Comparison of ENCODE assay signal across 11 cellular contexts in genomic region chr12:12387521-12387920, GRCh38. TPM values are rescaled to one million over a fixed set of nuclear protein-coding genes. Genes with fewer than 3 reads are reported as not detected.
DNase-seq lines count a peak whose midpoint lies in the region; ATAC-seq and TF ChIP-seq lines count a peak whose summit lies in the region.
"Had no signal": no experiment of that assay in that cellular context is flagged by ENCODE, and none has a peak within 500 bp of the region (broad histone marks: within the 10 kb centered on the region; RNA-seq: fewer than 3 reads in every experiment).

No MANE protein-coding gene starts in this region.

- H3K36me3 ChIP-seq in fibroblast of lung (ENCODE audit: control insufficient read depth, insufficient read depth, low read length), result no peaks in the 10 kb centered on the region
- no peaks in the 10 kb centered on the region for H3K36me3 ChIP-seq in suprapubic skin
- no peaks in the 10 kb centered on the region for H3K36me3 ChIP-seq in upper lobe of right lung
- H3K36me3 ChIP-seq: lower lobe of right lung had no signal

- H2AFZ ChIP-seq in fibroblast of lung (ENCODE audit: low read length), result no peak overlapping the region

- H3K27ac Mint-ChIP-seq in T-helper 1 cell treated with Interleukin-12 subunit alpha and Interleukin-12 subunit beta and Interleukin-4 antibody, amounts not matched to agents 30 μg/mL and 1 μg/mL, for 36 hours, result peak overlapping the region; percentile 32

- H3K79me2 ChIP-seq in fibroblast of lung (ENCODE audit: control insufficient read depth, insufficient read depth, low read length), result no peaks in the 10 kb centered on the region

- no peak for ATAC-seq in GM21515 (IDR thresholded peaks at IDR 0.05; ENCODE audit: unreplicated experiment)
- no peak for ATAC-seq in upper lobe of right lung
- ATAC-seq: lower lobe of right lung had no signal

- H3K27ac ChIP-seq in fibroblast of lung (ENCODE audit: insufficient read depth, low read length) (no peak overlapping the region), suprapubic skin (no peak overlapping the region), upper lobe of right lung (no peak overlapping the region)
- H3K27ac ChIP-seq: lower lobe of right lung had no signal

- no peak for TF ChIP-seq POLR2A in suprapubic skin (IDR thresholded peaks at IDR 0.05)

- peaks cover 22% of the 10 kb centered on the region for H3K36me3 Mint-ChIP-seq in T-helper 1 cell treated with Interleukin-12 subunit alpha and Interleukin-12 subunit beta and Interleukin-4 antibody, amounts not matched to agents 30 μg/mL and 1 μg/mL, for 36 hours (ENCODE audit: low read depth)

- peaks cover 4% of the 10 kb centered on the region for H3K9me3 Mint-ChIP-seq in T-helper 1 cell treated with Interleukin-12 subunit alpha and Interleukin-12 subunit beta and Interleukin-4 antibody, amounts not matched to agents 30 μg/mL and 1 μg/mL, for 36 hours

- peaks cover 35% of the 10 kb centered on the region for H3K4me1 Mint-ChIP-seq in T-helper 1 cell treated with Interleukin-12 subunit alpha and Interleukin-12 subunit beta and Interleukin-4 antibody, amounts not matched to agents 30 μg/mL and 1 μg/mL, for 36 hours (ENCODE audit: low read depth)

- no peak overlapping the region for H3K4me3 Mint-ChIP-seq in T-helper 1 cell treated with Interleukin-12 subunit alpha and Interleukin-12 subunit beta and Interleukin-4 antibody, amounts not matched to agents 30 μg/mL and 1 μg/mL, for 36 hours

- H4K20me1 ChIP-seq in fibroblast of lung (ENCODE audit: control insufficient read depth, extremely low read depth, insufficient read depth, low read length), result no peaks in the 10 kb centered on the region

- TF ChIP-seq CTCF in fibroblast of lung (conservative IDR thresholded peaks at IDR 0.05 in 1 of 2, IDR thresholded peaks at IDR 0.05 in 1 of 2; ENCODE audit: low read depth in 1 of 2, low read length in 2 of 2) (no peak), suprapubic skin (IDR thresholded peaks at IDR 0.05) (no peak), upper lobe of right lung (IDR thresholded peaks at IDR 0.05) (no peak)

- WGBS in suprapubic skin, result 55% methylated on average over 3 of the region's 3 CpGs

- no peak overlapping the region for H3K4me3 ChIP-seq in fibroblast of lung (replicated peaks in 1 of 4; ENCODE audit: control extremely low read depth in 1 of 4, insufficient read depth in 1 of 4, low read depth in 3 of 4, low read length in 4 of 4)
- H3K4me3 ChIP-seq in suprapubic skin, result no peak overlapping the region
- no peak overlapping the region for H3K4me3 ChIP-seq in upper lobe of right lung
- H3K4me3 ChIP-seq: esophagus squamous epithelium, lower lobe of right lung had no signal

- H3K9ac ChIP-seq in fibroblast of lung (ENCODE audit: insufficient read depth, low read length), result no peak overlapping the region

- no peak for TF ChIP-seq EP300 in suprapubic skin (IDR thresholded peaks at IDR 0.05)

- H3K27me3 Mint-ChIP-seq in T-helper 1 cell treated with Interleukin-12 subunit alpha and Interleukin-12 subunit beta and Interleukin-4 antibody, amounts not matched to agents 30 μg/mL and 1 μg/mL, for 36 hours (ENCODE audit: low read depth), result no peaks in the 10 kb centered on the region

- H3K27me3 ChIP-seq in fibroblast of lung (ENCODE audit: control insufficient read depth, insufficient read depth, low read length) (no peaks in the 10 kb centered on the region), suprapubic skin (no peaks in the 10 kb centered on the region), upper lobe of right lung (no peaks in the 10 kb centered on the region)
- H3K27me3 ChIP-seq: esophagus squamous epithelium had no signal

- H3K9me3 ChIP-seq in fibroblast of lung (ENCODE audit: control insufficient read depth, insufficient read depth, low read depth, low read length) (no peaks in the 10 kb centered on the region), suprapubic skin (no peaks in the 10 kb centered on the region), upper lobe of right lung (no peaks in the 10 kb centered on the region)
- H3K9me3 ChIP-seq: esophagus squamous epithelium, lower lobe of right lung had no signal

- DNase-seq in A172 (ENCODE audit: low spot score) (peak; percentile 10), Daoy (ENCODE audit: low read depth) (peak; percentile 16), fibroblast of lung (ENCODE audit: low read depth in 2 of 2) (peak; percentile 75), GF-D8 (lab: John Stamatoyannopoulos, UW) (no peak), suprapubic skin (ENCODE audit: low spot score in 2 of 2) (no peak), upper lobe of right lung (no peak)
- DNase-seq: esophagus squamous epithelium, lower lobe of right lung, MM.1S had no signal

- H3K4me1 ChIP-seq in fibroblast of lung (ENCODE audit: control insufficient read depth, extremely low read depth, insufficient read depth, low read length) (no peaks in the 10 kb centered on the region), suprapubic skin (peaks cover 8% of the 10 kb centered on the region), upper lobe of right lung (no peaks in the 10 kb centered on the region)
- H3K4me1 ChIP-seq: lower lobe of right lung had no signal

- peak overlapping the region; percentile 56 for H3K4me2 ChIP-seq in fibroblast of lung (ENCODE audit: extremely low read depth, insufficient read depth, low read length)

- intact Hi-C loops in upper lobe of right lung (cut with DNase I), result no loop called here

RNA-seq across cellular contexts. Expression of gene BORCS5, which starts 30.6 kb away (rescaled TPM):
- 5.2 and 12.2 TPM in 2 replicates for total RNA-seq in A172 (2014; rRNA removed; shearing (Covaris generic))
- 1.6 and 2.5 TPM in 2 replicates for total RNA-seq in Daoy (2014; rRNA removed; shearing (Covaris generic))
- total RNA-seq in fibroblast of lung (14.4 and 15.7 TPM in 2 replicates), suprapubic skin (10 to 100 TPM; 11.3 to 51.6 (median 21.0) TPM), upper lobe of right lung (14.0 TPM)
- polyA plus RNA-seq in fibroblast of lung, result 13.5 and 17.9 TPM in 2 replicates
- polyA plus RNA-seq in fibroblast of lung (2012), result 5.7 and 9.4 TPM in 2 replicates
- polyA minus RNA-seq in fibroblast of lung (ENCODE audit: low replicate concordance), result 11.6 and 30.7 TPM in 2 replicates

RNA-seq across cellular contexts. Expression of gene MANSC1, which starts 37.5 kb away (rescaled TPM):
- 0.55 and 1.1 TPM in 2 replicates for total RNA-seq in A172 (2014; rRNA removed; shearing (Covaris generic))
- 0.06 and 1.5 TPM in 2 replicates for total RNA-seq in Daoy (2014; rRNA removed; shearing (Covaris generic))
- 1.3 and 1.8 TPM in 2 replicates for total RNA-seq in fibroblast of lung
- 3.4 and 3.7 TPM in 2 replicates for polyA plus RNA-seq in fibroblast of lung
- 10.3 and 10.8 TPM in 2 replicates for polyA plus RNA-seq in fibroblast of lung (2012)
- 7.3 and 10.4 TPM in 2 replicates for polyA minus RNA-seq in fibroblast of lung (ENCODE audit: low replicate concordance)
- 10 to 100 TPM; 11.5 to 34.6 (median 24.4) TPM for total RNA-seq in suprapubic skin
- total RNA-seq in upper lobe of right lung, result 26.4 TPM

Comparison
In these comparisons a context has a peak if more than half of its experiments do, and no peak if none do; other contexts are left out.
1. DNase-seq: peak in A172 (single experiment), Daoy (single experiment) and fibroblast of lung (2 of 2); none in GF-D8 (single experiment), suprapubic skin (0 of 2) and upper lobe of right lung (single experiment).